In the genomic region with DNA sequence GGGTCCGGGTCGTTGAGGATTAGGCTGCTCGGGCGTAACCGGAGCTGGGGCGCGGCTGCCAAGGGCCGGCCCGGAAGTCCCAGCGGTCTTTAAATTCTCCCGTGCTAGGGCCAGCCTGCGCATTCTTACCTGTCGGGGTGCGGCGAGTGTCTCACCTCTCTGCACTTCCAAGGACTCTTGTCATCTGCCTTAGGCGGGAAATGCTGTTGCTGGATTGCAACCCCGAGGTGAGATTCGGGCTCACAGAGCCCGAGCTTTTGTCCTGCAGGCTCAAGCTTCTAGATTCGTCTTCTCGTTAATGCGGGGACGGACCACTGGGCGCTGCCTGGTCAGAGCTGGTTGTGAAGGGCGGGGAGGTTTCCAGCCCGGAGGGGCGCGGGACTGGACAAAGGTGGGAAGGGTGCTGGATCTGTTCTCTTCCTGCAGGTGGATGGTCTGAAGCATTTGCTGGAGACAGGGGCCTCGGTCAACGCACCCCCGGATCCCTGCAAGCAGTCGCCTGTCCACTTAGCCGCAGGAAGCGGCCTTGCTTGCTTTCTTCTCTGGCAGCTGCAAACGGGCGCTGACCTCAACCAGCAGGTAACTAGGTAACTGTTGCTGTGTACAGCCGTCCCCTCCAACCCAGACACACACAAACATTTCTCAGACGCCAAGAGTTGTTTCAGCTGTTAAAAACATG, we compare ENCODE assay signal across 8 cellular contexts. TPM values are rescaled to one million over a fixed set of nuclear protein-coding genes. Genes with fewer than 3 reads are reported as not detected.
DNase-seq lines count a peak whose midpoint lies in the region; ATAC-seq lines count a peak whose summit lies in the region.

A gene with protein sequence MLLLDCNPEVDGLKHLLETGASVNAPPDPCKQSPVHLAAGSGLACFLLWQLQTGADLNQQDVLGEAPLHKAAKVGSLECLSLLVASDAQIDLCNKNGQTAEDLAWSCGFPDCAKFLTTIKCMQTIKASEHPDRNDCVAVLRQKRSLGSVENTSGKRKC (plus strand): TSS at position 118 of the 679 bp plus-strand sequence. CDS start 83 bp downstream, at position 201.

- peaks cover 42% of the 10 kb centered on the region for H3K36me3 Mint-ChIP-seq in stimulated activated naive CD8-positive, alpha-beta T cell treated with anti-CD3 and anti-CD28 coated beads, Interleukin-15, Interleukin-2, amounts not matched to agents 100 ng/mL and 50 ng/mL, for 24 hours (ENCODE audit: low read depth)

- peaks cover 43% of the 10 kb centered on the region for H3K4me1 Mint-ChIP-seq in stimulated activated naive CD8-positive, alpha-beta T cell treated with anti-CD3 and anti-CD28 coated beads, Interleukin-15, Interleukin-2, amounts not matched to agents 100 ng/mL and 50 ng/mL, for 24 hours (ENCODE audit: low read depth)

- no peaks in the 10 kb centered on the region for H3K9me3 Mint-ChIP-seq in stimulated activated naive CD8-positive, alpha-beta T cell treated with anti-CD3 and anti-CD28 coated beads, Interleukin-15, Interleukin-2, amounts not matched to agents 100 ng/mL and 50 ng/mL, for 24 hours

- peak within 1 kb of the TSS; percentile 98 for H3K27ac ChIP-seq in adipose tissue (ENCODE audit: low read depth, low read length)

- no peak for ATAC-seq in stimulated activated naive CD8-positive, alpha-beta T cell treated with anti-CD3 and anti-CD28 coated beads, Interleukin-15, Interleukin-2, amounts not matched to agents 100 U/mL and 50 U/mL, for 24 hours
- no peak for ATAC-seq in GM21529 (IDR thresholded peaks at IDR 0.05; ENCODE audit: unreplicated experiment)
- ATAC-seq in HG03135 (IDR thresholded peaks at IDR 0.05; ENCODE audit: unreplicated experiment) = no peak

- H3K27ac Mint-ChIP-seq in stimulated activated naive CD8-positive, alpha-beta T cell treated with anti-CD3 and anti-CD28 coated beads, Interleukin-15, Interleukin-2, amounts not matched to agents 100 ng/mL and 50 ng/mL, for 24 hours = peak within 1 kb of the TSS; percentile 96

- WGBS in adipose tissue, 3 donors = 4 to 15% (median 10%) methylated on average over 34 to 38 of the region's 38 CpGs

- H3K27me3 Mint-ChIP-seq in stimulated activated naive CD8-positive, alpha-beta T cell treated with anti-CD3 and anti-CD28 coated beads, Interleukin-15, Interleukin-2, amounts not matched to agents 100 ng/mL and 50 ng/mL, for 24 hours = no peaks in the 10 kb centered on the region

- DNase-seq in stimulated activated naive CD8-positive, alpha-beta T cell treated with anti-CD3 and anti-CD28 coated beads, Interleukin-15, Interleukin-2, amounts not matched to agents 100 U/mL and 50 U/mL, for 24 hours = no peak
- peak; percentile 31 to 90 (median 85) for DNase-seq in NCI-H1417 (lab: John Stamatoyannopoulos, UW)
- DNase-seq in hepatic stellate cell (ENCODE audit: low spot score) = peak; percentile 26
- peak in 8 of 10 donors; percentile 21 to 88 (median 28) for DNase-seq in posterior cingulate gyrus

- intact Hi-C loops in posterior cingulate gyrus (cut with DNase I) = loop anchor here (2.0 to 10.0 kb wide), 3 partner anchors 74 to 195 kb away; a partner anchor contains a TSS

- peak within 1 kb of the TSS; percentile 94 for H3K4me3 Mint-ChIP-seq in stimulated activated naive CD8-positive, alpha-beta T cell treated with anti-CD3 and anti-CD28 coated beads, Interleukin-15, Interleukin-2, amounts not matched to agents 100 ng/mL and 50 ng/mL, for 24 hours

RNA-seq across cellular contexts. Expression of the gene that starts here (rescaled TPM):
- polyA plus RNA-seq in adipose tissue = 10 to 100 TPM; 17.2 to 65.7 (median 20.4) TPM
